In the genomic region with DNA sequence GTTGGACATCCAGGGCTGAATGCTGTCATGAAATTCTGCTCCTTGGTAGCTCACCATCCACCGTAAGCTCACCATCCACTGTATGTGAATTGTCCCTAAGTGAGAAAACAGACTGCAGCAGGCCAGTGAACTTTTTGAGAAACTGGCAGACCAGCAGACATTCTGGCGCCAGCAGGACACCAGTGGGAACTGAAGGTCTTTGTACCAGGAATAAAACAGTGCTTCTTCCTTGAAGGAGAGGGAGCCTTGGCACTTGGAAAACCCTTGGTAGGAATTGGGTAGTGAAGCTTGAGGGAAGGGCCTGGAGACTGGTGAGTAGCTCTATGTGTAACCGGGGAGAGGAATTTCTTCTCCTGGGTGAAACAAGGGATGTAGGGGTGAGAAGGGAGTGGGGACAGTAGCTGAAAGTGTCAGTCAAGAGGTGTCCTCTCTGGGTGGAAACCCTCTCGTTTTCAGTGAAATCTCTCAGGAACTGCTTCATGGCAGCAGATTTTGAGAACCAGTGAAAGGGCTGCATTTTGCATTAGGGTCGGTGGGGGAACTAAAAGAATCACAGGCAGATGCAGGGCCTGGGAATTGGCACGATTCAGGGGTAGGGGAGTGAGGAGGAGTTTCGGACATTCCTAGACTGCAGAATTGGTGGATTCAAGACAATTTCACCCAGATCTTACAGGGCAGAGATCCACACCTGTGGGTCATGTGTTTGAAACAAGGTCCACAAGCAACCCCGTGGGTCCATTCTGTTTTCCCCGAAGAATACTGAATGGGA, we compare ENCODE assay signal across 8 cellular contexts.
DNase-seq lines count a peak whose midpoint lies in the region; ATAC-seq lines count a peak whose summit lies in the region.

No MANE protein-coding gene starts in this region.

- POLR2A ChIA-PET in activated CD4-positive, alpha-beta T cell treated with anti-CD3 and anti-CD28 coated beads for 36 hours (lab: Charles Lee), result no interaction called here

- no peak for ATAC-seq in activated CD4-positive, alpha-beta T cell treated with anti-CD3 and anti-CD28 coated beads for 36 hours
- ATAC-seq in stimulated activated memory B cell treated with anti-CD40 and anti-IgM and Interleukin-4, amounts not matched to agents 10 μg/mL and 1 μg/mL and 100 μg/mL, for 72 hours, result no peak

- peaks cover 2% of the 10 kb centered on the region for H3K27me3 ChIP-seq in layer of hippocampus (ENCODE audit: control insufficient read depth, insufficient read depth, low read length)

- intact Hi-C loops in activated CD4-positive, alpha-beta T cell treated with anti-CD3 and anti-CD28 coated beads for 36 hours (cut with DNase I, micrococcal nuclease), result no loop called here
- intact Hi-C loops in activated T-helper 1 cell treated with anti-CD3 and anti-CD28 coated beads, Interleukin-12 subunit alpha, Interleukin-12 subunit beta, Interleukin-2, Interleukin-4 antibody, amounts not matched to agents 30 ng/mL and 10 ng/mL and 1 ng/mL, durations not matched to agents 14 hours and 24 hours and 36 hours (cut with micrococcal nuclease), result no loop called here

- H3K27ac Mint-ChIP-seq in activated CD4-positive, alpha-beta T cell treated with anti-CD3 and anti-CD28 coated beads for 36 hours, result no peak overlapping the region
- no peak overlapping the region for H3K27ac Mint-ChIP-seq in activated T-helper 1 cell treated with anti-CD3 and anti-CD28 coated beads, Interleukin-12 subunit alpha, Interleukin-12 subunit beta, Interleukin-2, Interleukin-4 antibody, amounts not matched to agents 30 ng/mL and 10 ng/mL and 1 ng/mL, durations not matched to agents 14 hours and 24 hours and 36 hours
- H3K27ac Mint-ChIP-seq in stimulated activated memory B cell treated with anti-CD40 and anti-IgM and Interleukin-4, amounts not matched to agents 10 μg/mL and 1 μg/mL and 100 μg/mL, for 72 hours, result no peak overlapping the region

- no peaks in the 10 kb centered on the region for H3K36me3 Mint-ChIP-seq in activated CD4-positive, alpha-beta T cell treated with anti-CD3 and anti-CD28 coated beads for 36 hours (ENCODE audit: low read depth)
- peaks cover 3% of the 10 kb centered on the region for H3K36me3 Mint-ChIP-seq in activated T-helper 1 cell treated with anti-CD3 and anti-CD28 coated beads, Interleukin-12 subunit alpha, Interleukin-12 subunit beta, Interleukin-2, Interleukin-4 antibody, amounts not matched to agents 30 ng/mL and 10 ng/mL and 1 ng/mL, durations not matched to agents 14 hours and 24 hours and 36 hours (ENCODE audit: low read depth)
- H3K36me3 Mint-ChIP-seq in stimulated activated memory B cell treated with anti-CD40 and anti-IgM and Interleukin-4, amounts not matched to agents 10 μg/mL and 1 μg/mL and 100 μg/mL, for 72 hours, result no peaks in the 10 kb centered on the region

- peaks cover 31% of the 10 kb centered on the region for H3K27me3 Mint-ChIP-seq in activated CD4-positive, alpha-beta T cell treated with anti-CD3 and anti-CD28 coated beads for 36 hours
- peaks cover 47% of the 10 kb centered on the region for H3K27me3 Mint-ChIP-seq in activated T-helper 1 cell treated with anti-CD3 and anti-CD28 coated beads, Interleukin-12 subunit alpha, Interleukin-12 subunit beta, Interleukin-2, Interleukin-4 antibody, amounts not matched to agents 30 ng/mL and 10 ng/mL and 1 ng/mL, durations not matched to agents 14 hours and 24 hours and 36 hours (ENCODE audit: insufficient read depth)
- peaks cover 53% of the 10 kb centered on the region for H3K27me3 Mint-ChIP-seq in stimulated activated memory B cell treated with anti-CD40 and anti-IgM and Interleukin-4, amounts not matched to agents 10 μg/mL and 1 μg/mL and 100 μg/mL, for 72 hours

- no peak for DNase-seq in activated CD4-positive, alpha-beta T cell treated with anti-CD3 and anti-CD28 coated beads for 36 hours
- no peak for DNase-seq in activated CD4-positive, alpha-beta T cell treated with anti-CD3 and anti-CD28 coated beads for 1 hour
- no peak for DNase-seq in activated T-helper 1 cell treated with anti-CD3 and anti-CD28 coated beads, Interleukin-12 subunit alpha, Interleukin-12 subunit beta, Interleukin-2, Interleukin-4 antibody, amounts not matched to agents 30 ng/mL and 10 ng/mL and 1 ng/mL, durations not matched to agents 14 hours and 24 hours and 36 hours (ENCODE audit: low spot score)
- DNase-seq in AG20443 (ENCODE audit: low spot score), result no peak
- no peak for DNase-seq in OCI-M1 (lab: John Stamatoyannopoulos, UW)
- DNase-seq in Kasumi-1 (lab: John Stamatoyannopoulos, UW), result no peak

- CTCF ChIA-PET in activated CD4-positive, alpha-beta T cell treated with anti-CD3 and anti-CD28 coated beads for 36 hours (lab: Charles Lee), result interaction anchor here (0.6 to 1.7 kb wide), 3 partner anchors 50 to 228 kb away, joined by 3 to 6 read pairs (median 4); no protein-coding TSS in a partner anchor

- H3K4me3 Mint-ChIP-seq in activated CD4-positive, alpha-beta T cell treated with anti-CD3 and anti-CD28 coated beads for 36 hours, result peak overlapping the region; percentile 70
- H3K4me3 Mint-ChIP-seq in activated T-helper 1 cell treated with anti-CD3 and anti-CD28 coated beads, Interleukin-12 subunit alpha, Interleukin-12 subunit beta, Interleukin-2, Interleukin-4 antibody, amounts not matched to agents 30 ng/mL and 10 ng/mL and 1 ng/mL, durations not matched to agents 14 hours and 24 hours and 36 hours, result peak overlapping the region; percentile 84
- peak overlapping the region; percentile 68 for H3K4me3 Mint-ChIP-seq in stimulated activated memory B cell treated with anti-CD40 and anti-IgM and Interleukin-4, amounts not matched to agents 10 μg/mL and 1 μg/mL and 100 μg/mL, for 72 hours

- H3K4me1 Mint-ChIP-seq in activated CD4-positive, alpha-beta T cell treated with anti-CD3 and anti-CD28 coated beads for 36 hours, result peaks cover 18% of the 10 kb centered on the region
- peaks cover 50% of the 10 kb centered on the region for H3K4me1 Mint-ChIP-seq in activated T-helper 1 cell treated with anti-CD3 and anti-CD28 coated beads, Interleukin-12 subunit alpha, Interleukin-12 subunit beta, Interleukin-2, Interleukin-4 antibody, amounts not matched to agents 30 ng/mL and 10 ng/mL and 1 ng/mL, durations not matched to agents 14 hours and 24 hours and 36 hours (ENCODE audit: low read depth)
- peaks cover 19% of the 10 kb centered on the region for H3K4me1 Mint-ChIP-seq in stimulated activated memory B cell treated with anti-CD40 and anti-IgM and Interleukin-4, amounts not matched to agents 10 μg/mL and 1 μg/mL and 100 μg/mL, for 72 hours

- no peaks in the 10 kb centered on the region for H3K9me3 Mint-ChIP-seq in activated CD4-positive, alpha-beta T cell treated with anti-CD3 and anti-CD28 coated beads for 36 hours (ENCODE audit: low read depth)
- no peaks in the 10 kb centered on the region for H3K9me3 Mint-ChIP-seq in activated T-helper 1 cell treated with anti-CD3 and anti-CD28 coated beads, Interleukin-12 subunit alpha, Interleukin-12 subunit beta, Interleukin-2, Interleukin-4 antibody, amounts not matched to agents 30 ng/mL and 10 ng/mL and 1 ng/mL, durations not matched to agents 14 hours and 24 hours and 36 hours
- no peaks in the 10 kb centered on the region for H3K9me3 Mint-ChIP-seq in stimulated activated memory B cell treated with anti-CD40 and anti-IgM and Interleukin-4, amounts not matched to agents 10 μg/mL and 1 μg/mL and 100 μg/mL, for 72 hours

- peak overlapping the region; percentile 43 for H3K27ac ChIP-seq in layer of hippocampus (ENCODE audit: low read depth, low read length)
